ENCODE assay signal across 8 cellular contexts in the genomic region with DNA sequence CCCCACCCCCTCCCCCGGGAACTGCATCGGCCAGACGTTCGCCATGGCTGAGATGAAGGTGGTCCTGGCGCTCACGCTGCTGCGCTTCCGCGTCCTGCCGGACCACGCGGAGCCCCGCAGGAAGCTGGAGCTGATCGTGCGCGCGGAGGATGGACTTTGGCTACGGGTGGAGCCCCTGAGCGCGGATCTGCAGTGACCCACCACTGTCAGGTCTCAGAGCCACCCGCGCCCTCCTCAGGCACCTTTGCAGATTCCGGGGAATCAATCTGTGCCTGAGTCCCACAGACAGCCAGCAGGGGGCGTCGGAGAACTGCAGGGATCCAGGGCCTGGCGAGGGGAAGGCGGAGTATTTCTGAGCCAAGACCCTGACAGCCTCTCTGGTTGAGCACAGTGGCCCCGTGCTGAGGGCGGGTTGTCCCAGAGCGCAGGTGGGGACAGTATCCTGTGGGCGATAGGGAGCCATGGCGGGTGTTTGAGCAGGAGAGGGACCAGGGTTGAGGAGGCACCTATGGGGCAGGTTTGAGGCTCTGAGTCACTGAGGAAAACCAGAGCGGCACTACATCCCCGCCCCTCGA. TPM values are rescaled to one million over a fixed set of nuclear protein-coding genes. Genes with fewer than 3 reads are reported as not detected.
A peak's percentile ranks its signal among the peaks of the same experiment; 100 is the strongest.
DNase-seq lines count a peak whose midpoint lies in the region; ATAC-seq, FAIRE-seq and TF ChIP-seq lines count a peak whose summit lies in the region.

No MANE protein-coding gene starts in this region.

- H3K4me2 ChIP-seq in GM12878 (ENCODE audit: control insufficient read depth, insufficient read depth) = no peak overlapping the region

- no peaks in the 10 kb centered on the region for H3K9me3 ChIP-seq in GM12878 (replicated peaks; ENCODE audit: control insufficient read depth, insufficient read depth, low read length)

- peak; percentile 10 for DNase-seq in GM04504 (ENCODE audit: low read depth)
- peak; percentile 37 for DNase-seq in NCI-H1048 (lab: John Stamatoyannopoulos, UW)
- DNase-seq in UCSD-AML1 (lab: John Stamatoyannopoulos, UW; ENCODE audit: unreplicated experiment) = peak; percentile 69
- no peak for DNase-seq in GM12878 (ENCODE audit: low read depth, low spot score)
- peak; percentile 86 for DNase-seq in stimulated activated CD4-positive, alpha-beta T cell treated with anti-CD3 and anti-CD28 coated beads, Interleukin-12 subunit alpha, Interleukin-12 subunit beta, amount 100 ng/mL, for 4 hours

- no peak for FAIRE-seq in GM12878 (lab: Jason Lieb, UNC)

- no TSS peak for BruUV-seq in GM12878 (replicated peaks; lab: Mats Ljungman, UMichigan)

- no peaks in the 10 kb centered on the region for H3K4me1 ChIP-seq in GM12878 (ENCODE audit: control insufficient read depth, insufficient read depth, low read length)

- H3K9ac ChIP-seq in GM12878 (ENCODE audit: control insufficient read depth, insufficient read depth, low read length) = no peak overlapping the region

- CTCF ChIA-PET in GM12878 (lab: Yijun Ruan, JAX) = no interaction called here

- no peaks in the 10 kb centered on the region for H3K27me3 ChIP-seq in GM12878 (replicated peaks in 1 of 2; ENCODE audit: control insufficient read depth in 2 of 2, insufficient read depth in 2 of 2, low read length in 1 of 2)

- RAD21 ChIA-PET in GM12878 (lab: Charles Lee; ENCODE audit: unreplicated experiment) = no interaction called here

- in situ Hi-C loops in GM12878 (cut with MboI) = no loop called here

- intact Hi-C loops in GM12878 (cut with micrococcal nuclease; ENCODE audit: unreplicated experiment) = no loop called here

- H3K4me3 ChIP-seq in GM12878 (no peak overlapping the region), iPS-11a (ENCODE audit: low read depth, low read length) (peak overlapping the region; percentile 44)

- no peak for TF ChIP-seq POLR2A in GM12878 (IDR thresholded peaks at IDR 0.05; ENCODE audit: low read depth, low read length)

- no peaks in the 10 kb centered on the region for H3K79me2 ChIP-seq in GM12878 (ENCODE audit: control insufficient read depth, insufficient read depth, low read length)

- TF ChIP-seq EP300 in GM12878 (IDR thresholded peaks at IDR 0.05; ENCODE audit: borderline replicate concordance in 1 of 2, control insufficient read depth in 1 of 2, low read depth in 2 of 2, low read length in 2 of 2) = no peak

- TF ChIP-seq RAD21 in GM12878 (IDR thresholded peaks at IDR 0.05; ENCODE audit: insufficient read depth, low read depth, low read length) = peak; percentile 65

- POLR2A ChIA-PET in GM12878 (lab: Charles Lee) = no interaction called here

- WGBS in GM12878 (ENCODE audit: insufficient coverage, insufficient replicate concordance, low lambda C conversion rate, missing lambda C conversion rate) = 23% methylated on average over 34 of the region's 35 CpGs

- ATAC-seq in GM12878 = peak; percentile 96
- no peak for ATAC-seq in HG03354 (IDR thresholded peaks at IDR 0.05; ENCODE audit: poor library complexity, severe bottlenecking, unreplicated experiment)
- no peak for ATAC-seq in HG02884 (IDR thresholded peaks at IDR 0.05; ENCODE audit: unreplicated experiment)

- SMC1A ChIA-PET in GM12878 (lab: Charles Lee; ENCODE audit: uncharacterized antibody, unreplicated experiment) = no interaction called here

- H4K20me1 ChIP-seq in GM12878 (ENCODE audit: control insufficient read depth, insufficient read depth) = no peaks in the 10 kb centered on the region

- no peaks in the 10 kb centered on the region for H3K36me3 ChIP-seq in GM12878 (ENCODE audit: control insufficient read depth in 2 of 2, insufficient read depth in 2 of 2, low read length in 1 of 2)

- no peak overlapping the region; the same call in 1 of the 2 replicates for H2AFZ ChIP-seq in GM12878 (ENCODE audit: control insufficient read depth, low read depth, low read length)

- TF ChIP-seq CTCF in GM12878 (IDR thresholded peaks at IDR 0.05 in 2 of 3, conservative IDR thresholded peaks at IDR 0.05 in 1 of 3; ENCODE audit: control insufficient read depth in 2 of 3, extremely low read depth in 1 of 3, insufficient read depth in 1 of 3, low read depth in 3 of 3, low read length in 3 of 3) = peak; percentile 87 to 92 (median 92)

- H3K27ac ChIP-seq in GM12878 (ENCODE audit: control insufficient read depth, insufficient read depth) = no peak overlapping the region

TF ChIP-seq in GM12878, 131 proteins besides CTCF, POLR2A, EP300 and RAD21 (continues in another document):
- TF ChIP-seq CHD2 (IDR thresholded peaks at IDR 0.05; ENCODE audit: borderline replicate concordance, low read depth, low read length) (no peak), ZZZ3 (IDR thresholded peaks at IDR 0.05; ENCODE audit: control insufficient read depth, insufficient read length, low read depth) (no peak), LARP7 (IDR thresholded peaks at IDR 0.05) (no peak), IKZF1 (conservative IDR thresholded peaks at IDR 0.05) (no peak)
- TF ChIP-seq, protein P1, sequence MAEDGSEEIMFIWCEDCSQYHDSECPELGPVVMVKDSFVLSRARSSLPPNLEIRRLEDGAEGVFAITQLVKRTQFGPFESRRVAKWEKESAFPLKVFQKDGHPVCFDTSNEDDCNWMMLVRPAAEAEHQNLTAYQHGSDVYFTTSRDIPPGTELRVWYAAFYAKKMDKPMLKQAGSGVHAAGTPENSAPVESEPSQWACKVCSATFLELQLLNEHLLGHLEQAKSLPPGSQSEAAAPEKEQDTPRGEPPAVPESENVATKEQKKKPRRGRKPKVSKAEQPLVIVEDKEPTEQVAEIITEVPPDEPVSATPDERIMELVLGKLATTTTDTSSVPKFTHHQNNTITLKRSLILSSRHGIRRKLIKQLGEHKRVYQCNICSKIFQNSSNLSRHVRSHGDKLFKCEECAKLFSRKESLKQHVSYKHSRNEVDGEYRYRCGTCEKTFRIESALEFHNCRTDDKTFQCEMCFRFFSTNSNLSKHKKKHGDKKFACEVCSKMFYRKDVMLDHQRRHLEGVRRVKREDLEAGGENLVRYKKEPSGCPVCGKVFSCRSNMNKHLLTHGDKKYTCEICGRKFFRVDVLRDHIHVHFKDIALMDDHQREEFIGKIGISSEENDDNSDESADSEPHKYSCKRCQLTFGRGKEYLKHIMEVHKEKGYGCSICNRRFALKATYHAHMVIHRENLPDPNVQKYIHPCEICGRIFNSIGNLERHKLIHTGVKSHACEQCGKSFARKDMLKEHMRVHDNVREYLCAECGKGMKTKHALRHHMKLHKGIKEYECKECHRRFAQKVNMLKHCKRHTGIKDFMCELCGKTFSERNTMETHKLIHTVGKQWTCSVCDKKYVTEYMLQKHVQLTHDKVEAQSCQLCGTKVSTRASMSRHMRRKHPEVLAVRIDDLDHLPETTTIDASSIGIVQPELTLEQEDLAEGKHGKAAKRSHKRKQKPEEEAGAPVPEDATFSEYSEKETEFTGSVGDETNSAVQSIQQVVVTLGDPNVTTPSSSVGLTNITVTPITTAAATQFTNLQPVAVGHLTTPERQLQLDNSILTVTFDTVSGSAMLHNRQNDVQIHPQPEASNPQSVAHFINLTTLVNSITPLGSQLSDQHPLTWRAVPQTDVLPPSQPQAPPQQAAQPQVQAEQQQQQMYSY (CRISPR knock-in tag; IDR thresholded peaks at IDR 0.05) = no peak
- TF ChIP-seq, protein P2, sequence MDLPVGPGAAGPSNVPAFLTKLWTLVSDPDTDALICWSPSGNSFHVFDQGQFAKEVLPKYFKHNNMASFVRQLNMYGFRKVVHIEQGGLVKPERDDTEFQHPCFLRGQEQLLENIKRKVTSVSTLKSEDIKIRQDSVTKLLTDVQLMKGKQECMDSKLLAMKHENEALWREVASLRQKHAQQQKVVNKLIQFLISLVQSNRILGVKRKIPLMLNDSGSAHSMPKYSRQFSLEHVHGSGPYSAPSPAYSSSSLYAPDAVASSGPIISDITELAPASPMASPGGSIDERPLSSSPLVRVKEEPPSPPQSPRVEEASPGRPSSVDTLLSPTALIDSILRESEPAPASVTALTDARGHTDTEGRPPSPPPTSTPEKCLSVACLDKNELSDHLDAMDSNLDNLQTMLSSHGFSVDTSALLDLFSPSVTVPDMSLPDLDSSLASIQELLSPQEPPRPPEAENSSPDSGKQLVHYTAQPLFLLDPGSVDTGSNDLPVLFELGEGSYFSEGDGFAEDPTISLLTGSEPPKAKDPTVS (IDR thresholded peaks at IDR 0.05; ENCODE audit: low read depth, low read length) = no peak

RNA-seq across cellular contexts. Expression of a gene that starts 30.4 kb away (rescaled TPM):
- total RNA-seq in GM12878 (2013; cell fraction: nucleolus; rRNA removed) = not detected in 2 replicates
- total RNA-seq in GM12878 (2014; rRNA removed) (not detected in 2 replicates), GM12878 (2014; rRNA removed; fragmentation: Illumina TruSeq; extraction: Trizol) (not detected in 2 replicates), GM12878 (2021) (not detected in 2 replicates)
- not detected for polyA plus RNA-seq in GM12878 (2011; ENCODE audit: low read depth)
- polyA plus RNA-seq in GM12878 (2011; rRNA removed) (not detected in 2 replicates), GM12878 (2014; fragmentation: Illumina TruSeq; extraction: Trizol) (not detected in 2 replicates), GM12878 (2014; fragmentation: Nextera tagmentation; extraction: Ambion mirVana) (not detected), GM12878 (2014; rRNA removed) (not detected in 2 replicates), GM12878 (2016; fragmentation: Nextera tagmentation; extraction: Ambion mirVana) (not detected)
- not detected in 2 replicates for polyA plus RNA-seq in GM12878 (2011; cell fraction: cytosol; rRNA removed)
- polyA plus RNA-seq in GM12878 (2011; cell fraction: nucleus; rRNA removed) = not detected in 2 replicates
- not detected in 2 replicates for polyA plus RNA-seq in GM12878 (2012)
- not detected in 2 replicates for polyA minus RNA-seq in GM12878 (2011; rRNA and poly(A)+ RNA removed)
- not detected in 2 replicates for polyA minus RNA-seq in GM12878 (2011; cell fraction: cytosol; rRNA and poly(A)+ RNA removed)
- polyA minus RNA-seq in GM12878 (2011; cell fraction: nucleus; rRNA and poly(A)+ RNA removed) = not detected in 2 replicates

RNA-seq across cellular contexts. Expression of a gene that starts 56.1 kb away (rescaled TPM):
- 0.50 and 0.56 TPM in 2 replicates for total RNA-seq in GM12878 (2013; cell fraction: nucleolus; rRNA removed)
- total RNA-seq in GM12878 (2014; rRNA removed) = 1.6 and 1.7 TPM in 2 replicates
- total RNA-seq in GM12878 (2014; rRNA removed; fragmentation: Illumina TruSeq; extraction: Trizol) = 0.89 and 1.2 TPM in 2 replicates
- total RNA-seq in GM12878 (2021) = 2.4 and 2.9 TPM in 2 replicates
- 0.45 TPM for polyA plus RNA-seq in GM12878 (2011; ENCODE audit: low read depth)
- polyA plus RNA-seq in GM12878 (2011; rRNA removed) = 4.4 and 4.7 TPM in 2 replicates
- polyA plus RNA-seq in GM12878 (2011; cell fraction: cytosol; rRNA removed) = 3.1 and 5.0 TPM in 2 replicates
- polyA plus RNA-seq in GM12878 (2011; cell fraction: nucleus; rRNA removed) = 10.4 and 12.5 TPM in 2 replicates
- polyA plus RNA-seq in GM12878 (2012) = 0.81 and 0.93 TPM in 2 replicates
- polyA plus RNA-seq in GM12878 (2014; fragmentation: Illumina TruSeq; extraction: Trizol) = 1.1 and 1.5 TPM in 2 replicates
- under 1 TPM; 0.08 to 0.40 TPM for polyA plus RNA-seq in GM12878 (2014; fragmentation: Nextera tagmentation; extraction: Ambion mirVana)
- polyA plus RNA-seq in GM12878 (2014; rRNA removed) = 3.3 and 3.4 TPM in 2 replicates
- polyA plus RNA-seq in GM12878 (2016; fragmentation: Nextera tagmentation; extraction: Ambion mirVana) = 1 to 10 TPM; 1.2 TPM
- polyA minus RNA-seq in GM12878 (2011; rRNA and poly(A)+ RNA removed) = 5.9 and 6.2 TPM in 2 replicates
- 1.6 and 5.6 TPM in 2 replicates for polyA minus RNA-seq in GM12878 (2011; cell fraction: cytosol; rRNA and poly(A)+ RNA removed)
- 5.7 and 9.9 TPM in 2 replicates for polyA minus RNA-seq in GM12878 (2011; cell fraction: nucleus; rRNA and poly(A)+ RNA removed)
